In genomic region chr10:15053061-15053460, GRCh38 we compare ENCODE assay signal across 32 cellular contexts. TPM values are rescaled to one million over a fixed set of nuclear protein-coding genes. Genes with fewer than 3 reads are reported as not detected.
"Had no signal": no experiment of that assay in that cellular context is flagged by ENCODE, and none has a peak within 500 bp of the region (broad histone marks: within the 10 kb centered on the region; RNA-seq: fewer than 3 reads in every experiment).

No MANE protein-coding gene starts in this region.

- H3K36me3 Mint-ChIP-seq: activated CD4-positive, alpha-beta memory T cell treated with anti-CD3 and anti-CD28 coated beads for 36 hours; activated CD8-positive, alpha-beta memory T cell treated with anti-CD3 and anti-CD28 coated beads, Interleukin-2, amount 10 ng/mL, durations not matched to agents 7 days and 5 days; activated naive CD4-positive, alpha-beta T cell treated with anti-CD3 and anti-CD28 coated beads, Interleukin-2, amount 50 U/mL, for 24 hours; activated naive CD8-positive, alpha-beta T cell treated with anti-CD3 and anti-CD28 coated beads, Interleukin-2, amount 10 ng/mL, durations not matched to agents 7 days and 5 days; brain had no signal

- H3K9me3 ChIP-seq: ascending aorta, breast epithelium, colonic mucosa, esophagus squamous epithelium, gastroesophageal sphincter had no signal

- H3K27ac ChIP-seq: ascending aorta, breast epithelium, cardiac muscle cell, colonic mucosa, epithelial cell of prostate, esophagus squamous epithelium, gastroesophageal sphincter had no signal

- H3K36me3 ChIP-seq: ascending aorta, breast epithelium, cardiac muscle cell, colonic mucosa, esophagus squamous epithelium, gastroesophageal sphincter had no signal

- H3K9me3 Mint-ChIP-seq: activated CD4-positive, alpha-beta memory T cell treated with anti-CD3 and anti-CD28 coated beads for 36 hours; activated CD4-positive, alpha-beta T cell treated with anti-CD3 and anti-CD28 coated beads, Interleukin-2, amount 10 ng/mL, durations not matched to agents 24 days and 14 days; activated naive CD4-positive, alpha-beta T cell treated with anti-CD3 and anti-CD28 coated beads for 36 hours; activated naive CD4-positive, alpha-beta T cell treated with anti-CD3 and anti-CD28 coated beads, Interleukin-2, amount 50 U/mL, for 24 hours; activated naive CD8-positive, alpha-beta T cell treated with anti-CD3 and anti-CD28 coated beads, Interleukin-2, amount 10 ng/mL, durations not matched to agents 7 days and 5 days; activated T-helper 1 cell treated with anti-CD3 and anti-CD28 coated beads, Interleukin-12 subunit alpha, Interleukin-12 subunit beta, Interleukin-2, Interleukin-4 antibody, amounts not matched to agents 30 ng/mL and 10 ng/mL and 1 ng/mL, durations not matched to agents 14 hours and 24 hours and 36 hours; activated T-helper 2 cell treated with anti-CD3 and anti-CD28 coated beads, Interferon-gamma antibody, Interleukin-2, Interleukin-4, amounts not matched to agents 10 μg/mL and 5 μg/mL and 100 μg/mL, durations not matched to agents 14 hours and 24 hours and 36 hours had no signal

- H3K27ac Mint-ChIP-seq: activated CD4-positive, alpha-beta memory T cell treated with anti-CD3 and anti-CD28 coated beads for 36 hours; activated CD4-positive, alpha-beta T cell treated with anti-CD3 and anti-CD28 coated beads for 36 hours; activated CD4-positive, alpha-beta T cell treated with anti-CD3 and anti-CD28 coated beads, Interleukin-2, amount 10 ng/mL, durations not matched to agents 24 days and 14 days; activated CD8-positive, alpha-beta memory T cell treated with anti-CD3 and anti-CD28 coated beads, Interleukin-2, amount 10 ng/mL, durations not matched to agents 7 days and 5 days; activated CD8-positive, alpha-beta T cell treated with anti-CD3 and anti-CD28 coated beads, Interleukin-2, amount 10 ng/mL, durations not matched to agents 7 days and 5 days; activated naive CD4-positive, alpha-beta T cell treated with anti-CD3 and anti-CD28 coated beads for 36 hours; activated naive CD4-positive, alpha-beta T cell treated with anti-CD3 and anti-CD28 coated beads, Interleukin-2, amount 50 U/mL, for 24 hours; activated naive CD8-positive, alpha-beta T cell treated with anti-CD3 and anti-CD28 coated beads, Interleukin-2, amount 10 ng/mL, durations not matched to agents 7 days and 5 days; activated T-helper 1 cell treated with anti-CD3 and anti-CD28 coated beads, Interleukin-12 subunit alpha, Interleukin-12 subunit beta, Interleukin-2, Interleukin-4 antibody, amounts not matched to agents 30 ng/mL and 10 ng/mL and 1 ng/mL, durations not matched to agents 14 hours and 24 hours and 36 hours; activated T-helper 2 cell treated with anti-CD3 and anti-CD28 coated beads, Interferon-gamma antibody, Interleukin-2, Interleukin-4, amounts not matched to agents 10 μg/mL and 5 μg/mL and 100 μg/mL, durations not matched to agents 14 hours and 24 hours and 36 hours; brain had no signal

- DNase-seq: activated CD4-positive, alpha-beta memory T cell treated with anti-CD3 and anti-CD28 coated beads for 36 hours; activated CD4-positive, alpha-beta T cell treated with anti-CD3 and anti-CD28 coated beads for 36 hours; activated CD4-positive, alpha-beta T cell treated with anti-CD3 and anti-CD28 coated beads, Interleukin-2, amount 10 ng/mL, durations not matched to agents 24 days and 14 days; activated CD4-positive, CD25-positive, alpha-beta regulatory T cell; activated CD4-positive, CD25-positive, alpha-beta regulatory T cell treated with anti-CD3 and anti-CD28 coated beads, Interleukin-2, amount 50 U/mL, for 72 hours; activated CD8-positive, alpha-beta memory T cell treated with anti-CD3 and anti-CD28 coated beads, Interleukin-2, amount 10 ng/mL, durations not matched to agents 7 days and 5 days; activated CD8-positive, alpha-beta memory T cell treated with anti-CD3 and anti-CD28 coated beads, Interleukin-2, amount 50 U/mL, for 4 hours; activated CD8-positive, alpha-beta T cell treated with anti-CD3 and anti-CD28 coated beads, Interleukin-2, amount 10 ng/mL, durations not matched to agents 7 days and 5 days; activated effector memory CD4-positive, alpha-beta T cell treated with anti-CD3 and anti-CD28 coated beads, Interleukin-2, amount 50 U/mL, for 16 hours; activated naive CD4-positive, alpha-beta T cell treated with anti-CD3 and anti-CD28 coated beads for 36 hours; activated naive CD8-positive, alpha-beta T cell treated with anti-CD3 and anti-CD28 coated beads, Interleukin-2, amount 10 ng/mL, durations not matched to agents 7 days and 5 days; activated T-cell treated with anti-CD3 and anti-CD28 coated beads, Interleukin-2, amount 50 U/mL, for 1 hour; activated T-cell treated with anti-CD3 and anti-CD28 coated beads, Interleukin-2, amount 50 U/mL, for 48 hours; central memory CD4-positive, alpha-beta T cell; cerebellar nuclear complex; colonic mucosa; effector CD8-positive, alpha-beta T cell; esophagus squamous epithelium; foreskin melanocyte; T-helper 1 cell; T-helper 2 cell had no signal

- H3K4me3 ChIP-seq: ascending aorta, breast epithelium, cardiac muscle cell, colonic mucosa, esophagus squamous epithelium, gastroesophageal sphincter had no signal

- ATAC-seq: activated CD4-positive, alpha-beta T cell treated with anti-CD3 and anti-CD28 coated beads for 36 hours; activated CD8-positive, alpha-beta memory T cell treated with anti-CD3 and anti-CD28 coated beads, Interleukin-2, amount 10 ng/mL, durations not matched to agents 7 days and 5 days; activated CD8-positive, alpha-beta T cell treated with anti-CD3 and anti-CD28 coated beads, Interleukin-2, amount 10 ng/mL, durations not matched to agents 7 days and 5 days; gastroesophageal sphincter had no signal

- H3K4me1 ChIP-seq: ascending aorta, breast epithelium, colonic mucosa, esophagus squamous epithelium, gastroesophageal sphincter had no signal

- H3K27me3 ChIP-seq: ascending aorta, breast epithelium, colonic mucosa, esophagus squamous epithelium, gastroesophageal sphincter had no signal

RNA-seq across cellular contexts. Expression of gene OLAH, which starts 9.3 kb away (rescaled TPM):
- total RNA-seq: activated T-helper 2 cell treated with anti-CD3 and anti-CD28 coated beads, Interferon-gamma antibody, Interleukin-2, Interleukin-4, amounts not matched to agents 10 μg/mL and 5 μg/mL and 100 μg/mL, durations not matched to agents 14 hours and 24 hours and 36 hours; cardiac muscle cell; colonic mucosa; fibroblast of lung; fibroblast of villous mesenchyme had no signal
- polyA plus RNA-seq: cardiac muscle cell had no signal

RNA-seq across cellular contexts. Expression of gene ACBD7, which starts 35.5 kb away (rescaled TPM):
- total RNA-seq: ascending aorta, gastroesophageal sphincter had no signal

RNA-seq across cellular contexts. Expression of gene RPP38, which starts 44.1 kb away (rescaled TPM):
- total RNA-seq: ascending aorta had no signal
